Comparison of ENCODE assay signal across 8 cellular contexts in genomic region chr1:58155418-58156123, GRCh38.
A peak's percentile ranks its signal among the peaks of the same experiment; 100 is the strongest.
DNase-seq lines count a peak whose midpoint lies in the region; ATAC-seq lines count a peak whose summit lies in the region.

No MANE protein-coding gene starts in this region.

- WGBS in right cardiac atrium, result 36% methylated on average over 7 of the region's 7 CpGs

- no peaks in the 10 kb centered on the region for H3K36me3 Mint-ChIP-seq in immature natural killer cell

- no peaks in the 10 kb centered on the region for H3K9me3 ChIP-seq in right cardiac atrium (ENCODE audit: control insufficient read depth, low read length)

- no peak overlapping the region for H3K27ac Mint-ChIP-seq in immature natural killer cell

- H3K27me3 Mint-ChIP-seq in immature natural killer cell (ENCODE audit: low read depth in 3 of 3), result peaks cover 0 to 5% (median 2%) of the 10 kb centered on the region in 3 donors

- H3K4me1 Mint-ChIP-seq in immature natural killer cell, result no peaks in the 10 kb centered on the region

- ATAC-seq in HG02642 (IDR thresholded peaks at IDR 0.05; ENCODE audit: poor library complexity, unreplicated experiment) (peak; percentile 64), right cardiac atrium (peak; percentile 81 to 82), GM18873 (IDR thresholded peaks at IDR 0.05; ENCODE audit: low FRiP score, unreplicated experiment) (no peak)

- no peaks in the 10 kb centered on the region for H3K4me1 ChIP-seq in right cardiac atrium (ENCODE audit: control insufficient read depth, insufficient read depth, low read length)

- peaks cover 0 to 3% (median 0%) of the 10 kb centered on the region in 6 donors for H3K9me3 Mint-ChIP-seq in immature natural killer cell

- no peak overlapping the region for H3K27ac ChIP-seq in right cardiac atrium (ENCODE audit: low read length)

- intact Hi-C loops in right cardiac atrium (cut with DNase I), result no loop called here

- no peak overlapping the region for H3K4me3 ChIP-seq in right cardiac atrium (ENCODE audit: low read length)

- H3K27me3 ChIP-seq in right cardiac atrium (ENCODE audit: control insufficient read depth, insufficient read depth), result no peaks in the 10 kb centered on the region

- DNase-seq in GDM1 (lab: John Stamatoyannopoulos, UW), result peak; percentile 34
- DNase-seq in RPMI8226, result peak; percentile 38
- peak in 2 of 3 donors; percentile 44 to 47 for DNase-seq in right cardiac atrium
- no peak for DNase-seq in immature natural killer cell
- DNase-seq in mucosa of gallbladder (ENCODE audit: low spot score), result no peak
- no peak for DNase-seq in KG1 (lab: John Stamatoyannopoulos, UW)

- H3K4me3 Mint-ChIP-seq in immature natural killer cell, result no peak overlapping the region

Comparison
In these comparisons a context has a peak if more than half of its experiments do, and no peak if none do; other contexts are left out.
1. DNase-seq: peak in GDM1 (single experiment), RPMI8226 (single experiment) and right cardiac atrium (2 of 3); none in immature natural killer cell (0 of 3), mucosa of gallbladder (single experiment) and KG1 (single experiment).